21 cellular contexts compared by ENCODE assay signal in the genomic region with DNA sequence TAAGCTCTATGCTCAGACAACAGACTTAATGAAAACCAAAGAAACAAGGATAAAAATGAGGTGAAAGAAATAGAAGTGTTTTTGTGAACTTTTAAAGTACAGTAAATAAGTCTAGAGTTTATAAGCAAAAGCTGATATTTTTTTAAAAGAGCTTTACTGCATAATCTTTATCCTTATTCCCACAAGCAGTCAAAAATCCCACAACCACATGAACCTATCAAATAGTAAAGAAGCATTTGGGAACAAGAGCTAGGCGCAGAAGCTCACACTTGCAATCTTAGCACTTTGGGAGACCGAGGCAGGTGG.
DNase-seq lines count a peak whose midpoint lies in the region; ATAC-seq, FAIRE-seq and TF ChIP-seq lines count a peak whose summit lies in the region.
"Had no signal": no experiment of that assay in that cellular context is flagged by ENCODE, and none has a peak within 500 bp of the region (broad histone marks: within the 10 kb centered on the region; RNA-seq: fewer than 3 reads in every experiment).

No MANE protein-coding gene starts in this region.

- WGBS in K562 (ENCODE audit: insufficient coverage, low coverage, missing lambda C conversion rate): 0% methylated on average over 2 of the region's 2 CpGs

- no peak for TF ChIP-seq POLR2A in K562 (conservative IDR thresholded peaks at IDR 0.05)

- H3K9me1 ChIP-seq in K562 (ENCODE audit: control insufficient read depth, insufficient read depth, low read length) (no peaks in the 10 kb centered on the region), keratinocyte (ENCODE audit: control insufficient read depth, extremely low read depth, insufficient read depth, low read length) (no peaks in the 10 kb centered on the region)

- H2AFZ ChIP-seq in Loucy (ENCODE audit: low read length) (no peak overlapping the region), K562 (ENCODE audit: low read depth, low read length) (no peak overlapping the region), keratinocyte (ENCODE audit: control insufficient read depth, low read length) (no peak overlapping the region)

- CTCF ChIA-PET in K562 (lab: Yijun Ruan, JAX; ENCODE audit: low intra/inter-chr PET ratio): interaction anchor here (1.0 to 1.7 kb wide), 7 partner anchors 9 to 269 kb away, joined by 3 to 18 read pairs (median 4); no protein-coding TSS in a partner anchor
- CTCF ChIA-PET in CD8-positive, alpha-beta memory T cell (lab: Charles Lee): no interaction called here

- peaks cover 20% of the 10 kb centered on the region for H3K4me1 Mint-ChIP-seq in type B pancreatic cell (ENCODE audit: unreplicated experiment)
- H3K4me1 Mint-ChIP-seq in CD8-positive, alpha-beta memory T cell: no peaks in the 10 kb centered on the region
- H3K4me1 Mint-ChIP-seq: activated B cell treated with CpG ODN at 0.5 μM for 24 hours; activated CD4-positive, alpha-beta memory T cell treated with anti-CD3 and anti-CD28 coated beads, Interleukin-2, amount 10 ng/mL, durations not matched to agents 7 days and 5 days; stimulated activated memory B cell treated with anti-CD40 and anti-IgM and Interleukin-4, amounts not matched to agents 10 μg/mL and 1 μg/mL and 100 μg/mL, for 72 hours had no signal

- H3K9me3 Mint-ChIP-seq in type B pancreatic cell: no peaks in the 10 kb centered on the region
- peaks cover 0 to 2% (median 0%) of the 10 kb centered on the region in 5 donors for H3K9me3 Mint-ChIP-seq in CD8-positive, alpha-beta memory T cell
- H3K9me3 Mint-ChIP-seq: activated B cell treated with CpG ODN at 0.5 μM for 24 hours; activated CD4-positive, alpha-beta memory T cell treated with anti-CD3 and anti-CD28 coated beads, Interleukin-2, amount 10 ng/mL, durations not matched to agents 7 days and 5 days; stimulated activated memory B cell treated with anti-CD40 and anti-IgM and Interleukin-4, amounts not matched to agents 10 μg/mL and 1 μg/mL and 100 μg/mL, for 72 hours had no signal

- no peak for TF ChIP-seq RAD21 in K562 (CRISPR knock-in tag; conservative IDR thresholded peaks at IDR 0.05 in 1 of 2, IDR thresholded peaks at IDR 0.05 in 1 of 2)

- FAIRE-seq in K562 (lab: Jason Lieb, UNC) (no peak), keratinocyte (lab: Jason Lieb, UNC) (no peak)
- FAIRE-seq: GM12878 had no signal

- no peaks in the 10 kb centered on the region for H3K27me3 ChIP-seq in Loucy (ENCODE audit: insufficient read depth, low read length, poor library complexity, severe bottlenecking)
- peaks cover 7 to 9% of the 10 kb centered on the region in 2 experiments; a peak in 3 of 5 replicates for H3K27me3 ChIP-seq in K562 (ENCODE audit: control insufficient read depth in 2 of 2, insufficient read depth in 2 of 2, low read length in 2 of 2)
- H3K27me3 ChIP-seq in keratinocyte (ENCODE audit: control insufficient read depth, extremely low read depth, insufficient read depth, low read length): no peaks in the 10 kb centered on the region
- peaks cover 7% of the 10 kb centered on the region for H3K27me3 ChIP-seq in CD8-positive, alpha-beta memory T cell (ENCODE audit: insufficient read depth, low read length, poor library complexity, severe bottlenecking)
- H3K27me3 ChIP-seq: heart right ventricle, testis had no signal

- H4K20me1 ChIP-seq in Loucy (ENCODE audit: insufficient read depth, low read length, poor library complexity, severe bottlenecking) (no peaks in the 10 kb centered on the region), K562 (replicated peaks; ENCODE audit: control insufficient read depth, insufficient read depth, low read length) (no peaks in the 10 kb centered on the region; the same call in 1 of the 2 replicates), keratinocyte (ENCODE audit: control insufficient read depth, extremely low read depth, insufficient read depth, low read length) (no peaks in the 10 kb centered on the region)

- H3K4me1 ChIP-seq in Loucy (ENCODE audit: insufficient read depth, low read length, poor library complexity, severe bottlenecking) (no peaks in the 10 kb centered on the region), K562 (replicated peaks in 1 of 2; ENCODE audit: control insufficient read depth in 2 of 2, insufficient read depth in 2 of 2, low read length in 2 of 2) (no peaks in the 10 kb centered on the region), keratinocyte (ENCODE audit: control insufficient read depth, extremely low read depth, insufficient read depth, low read length) (peaks cover 36% of the 10 kb centered on the region)
- no peaks in the 10 kb centered on the region for H3K4me1 ChIP-seq in CD8-positive, alpha-beta memory T cell (ENCODE audit: insufficient read depth, low read length)

- no peaks in the 10 kb centered on the region for H3K36me3 Mint-ChIP-seq in type B pancreatic cell
- H3K36me3 Mint-ChIP-seq in CD8-positive, alpha-beta memory T cell: no peaks in the 10 kb centered on the region
- H3K36me3 Mint-ChIP-seq: brain; stimulated activated memory B cell treated with anti-CD40 and anti-IgM and Interleukin-4, amounts not matched to agents 10 μg/mL and 1 μg/mL and 100 μg/mL, for 72 hours had no signal

- H3K27ac ChIP-seq in K562 (ENCODE audit: extremely low read depth, low read depth, low read length) (no peak overlapping the region), keratinocyte (ENCODE audit: control insufficient read depth, insufficient read depth, low read length) (peak overlapping the region; percentile 87)
- no peak overlapping the region for H3K27ac ChIP-seq in CD8-positive, alpha-beta memory T cell (ENCODE audit: low read depth, low read length)
- H3K27ac ChIP-seq: testis had no signal

- no peaks in the 10 kb centered on the region for H3F3A ChIP-seq in Loucy (ENCODE audit: low read depth)

- in situ Hi-C loops in K562 (cut with MboI): loop anchor here (10.0 kb wide), 1 partner anchor 231 kb away; no protein-coding TSS in a partner anchor

- no peak for TF ChIP-seq EP300 in K562 (IDR thresholded peaks at IDR 0.05; ENCODE audit: low read length)

- H3K4me2 ChIP-seq in Loucy (ENCODE audit: low read depth, low read length, poor library complexity, severe bottlenecking) (no peak overlapping the region), K562 (ENCODE audit: insufficient read depth, low read length) (no peak overlapping the region), keratinocyte (ENCODE audit: control insufficient read depth, extremely low read depth, insufficient read depth, low read depth, low read length) (peak overlapping the region; percentile 65)

- H3K27ac Mint-ChIP-seq in type B pancreatic cell: peak overlapping the region; percentile 93
- no peak overlapping the region for H3K27ac Mint-ChIP-seq in CD8-positive, alpha-beta memory T cell
- H3K27ac Mint-ChIP-seq: activated B cell treated with CpG ODN at 0.5 μM for 24 hours; activated CD4-positive, alpha-beta memory T cell treated with anti-CD3 and anti-CD28 coated beads, Interleukin-2, amount 10 ng/mL, durations not matched to agents 7 days and 5 days; stimulated activated memory B cell treated with anti-CD40 and anti-IgM and Interleukin-4, amounts not matched to agents 10 μg/mL and 1 μg/mL and 100 μg/mL, for 72 hours had no signal

- H3K9me2 ChIP-seq in Loucy (replicated peaks; ENCODE audit: low read depth, low read length): no peaks in the 10 kb centered on the region

- no TSS peak for BruUV-seq in K562 (replicated peaks; lab: Mats Ljungman, UMichigan)

- POLR2A ChIA-PET in K562 (lab: Yijun Ruan, JAX): interaction anchor here (0.9 to 1.6 kb wide), 4 partner anchors 9 to 270 kb away, joined by 3 to 4 read pairs (median 3); no protein-coding TSS in a partner anchor
- POLR2A ChIA-PET in CD8-positive, alpha-beta memory T cell (lab: Charles Lee): no interaction called here

- no peak for ATAC-seq in K562
- no peak for ATAC-seq in HG03378 (IDR thresholded peaks at IDR 0.05; ENCODE audit: unreplicated experiment)
- no peak for ATAC-seq in HG02884 (IDR thresholded peaks at IDR 0.05; ENCODE audit: unreplicated experiment)
- ATAC-seq: stimulated activated memory B cell treated with anti-CD40 and anti-IgM and Interleukin-4, amounts not matched to agents 10 μg/mL and 1 μg/mL and 100 μg/mL, for 72 hours had no signal

- dilution Hi-C loops in keratinocyte (cut with MboI; ENCODE audit: extremely low pct_ligation_motif_present, low sequenced_read_pairs): no loop called here

- no peaks in the 10 kb centered on the region for H3K27me3 Mint-ChIP-seq in type B pancreatic cell
- peaks cover 25 to 27% of the 10 kb centered on the region in 2 donors for H3K27me3 Mint-ChIP-seq in CD8-positive, alpha-beta memory T cell

- no peak overlapping the region for H3K4me3 Mint-ChIP-seq in type B pancreatic cell
- H3K4me3 Mint-ChIP-seq in CD8-positive, alpha-beta memory T cell: no peak overlapping the region
- H3K4me3 Mint-ChIP-seq: activated B cell treated with CpG ODN at 0.5 μM for 24 hours; activated CD4-positive, alpha-beta memory T cell treated with anti-CD3 and anti-CD28 coated beads, Interleukin-2, amount 10 ng/mL, durations not matched to agents 7 days and 5 days; brain; stimulated activated memory B cell treated with anti-CD40 and anti-IgM and Interleukin-4, amounts not matched to agents 10 μg/mL and 1 μg/mL and 100 μg/mL, for 72 hours had no signal

- H3K9me3 ChIP-seq in Loucy (ENCODE audit: insufficient read depth, low read depth, low read length): no peaks in the 10 kb centered on the region
- H3K9me3 ChIP-seq in K562 (replicated peaks; ENCODE audit: control insufficient read depth, insufficient read depth, low read depth, low read length): no peaks in the 10 kb centered on the region
- H3K9me3 ChIP-seq in keratinocyte (ENCODE audit: control insufficient read depth, low read depth, low read length): no peaks in the 10 kb centered on the region
- no peaks in the 10 kb centered on the region for H3K9me3 ChIP-seq in CD8-positive, alpha-beta memory T cell (ENCODE audit: low read length)
- H3K9me3 ChIP-seq: heart right ventricle, mucosa of descending colon, testis had no signal

- intact Hi-C loops in K562 (cut with micrococcal nuclease): loop anchor here (1.0 kb wide), 2 partner anchors 178 to 231 kb away; no protein-coding TSS in a partner anchor

- H3K36me3 ChIP-seq in Loucy (ENCODE audit: insufficient read depth, low read length) (no peaks in the 10 kb centered on the region), K562 (ENCODE audit: control insufficient read depth, insufficient read depth, low read length) (no peaks in the 10 kb centered on the region), keratinocyte (ENCODE audit: control insufficient read depth in 2 of 2, extremely low read depth in 1 of 2, insufficient read depth in 2 of 2, low read length in 2 of 2) (no peaks in the 10 kb centered on the region)
- H3K36me3 ChIP-seq in CD8-positive, alpha-beta memory T cell (ENCODE audit: insufficient read depth, low read length): no peaks in the 10 kb centered on the region
- H3K36me3 ChIP-seq: heart right ventricle had no signal

- TF ChIP-seq CTCF in Loucy (conservative IDR thresholded peaks at IDR 0.05; ENCODE audit: low read length) (0 out of 2 replicates have a peak, but pooled peaks have one; percentile 0), K562 (IDR thresholded peaks at IDR 0.05 in 2 of 3, conservative IDR thresholded peaks at IDR 0.05 in 1 of 3; ENCODE audit: insufficient read depth in 2 of 3, low read depth in 1 of 3, low read length in 3 of 3) (no peak), keratinocyte (optimal IDR thresholded peaks at IDR 0.05 in 1 of 3, IDR thresholded peaks at IDR 0.05 in 1 of 3, conservative IDR thresholded peaks at IDR 0.05 in 1 of 3; ENCODE audit: extremely low read depth in 1 of 3, insufficient read depth in 2 of 3, low read length in 3 of 3) (no peak), type B pancreatic cell (conservative IDR thresholded peaks at IDR 0.05) (peak; percentile 41)

- no peak overlapping the region for H3K4me3 ChIP-seq in Loucy (ENCODE audit: low read length, poor library complexity, severe bottlenecking)
- no peak overlapping the region for H3K4me3 ChIP-seq in K562
- no peak overlapping the region for H3K4me3 ChIP-seq in keratinocyte (ENCODE audit: control insufficient read depth in 2 of 3, extremely low read depth in 1 of 3, insufficient read depth in 2 of 3, low read depth in 1 of 3, low read length in 3 of 3)
- no peak overlapping the region for H3K4me3 ChIP-seq in CD8-positive, alpha-beta memory T cell (ENCODE audit: low read length)
- H3K4me3 ChIP-seq: GM12878, heart right ventricle, mucosa of descending colon, skin epidermis, testis had no signal

- no peak overlapping the region for H3K9ac ChIP-seq in Loucy (ENCODE audit: low read depth, low read length, poor library complexity, severe bottlenecking)
- no peak overlapping the region for H3K9ac ChIP-seq in K562 (ENCODE audit: insufficient read depth in 1 of 2, low read depth in 2 of 2, low read length in 2 of 2)
- H3K9ac ChIP-seq in keratinocyte (ENCODE audit: control insufficient read depth, extremely low read depth, insufficient read depth, low read length): peak overlapping the region; percentile 19

- DNase-seq in K562 (ENCODE audit: extremely low read depth in 1 of 4, low spot score in 3 of 4) (no peak), keratinocyte (ENCODE audit: low read depth, low spot score) (no peak), type B pancreatic cell (ENCODE audit: extremely low spot score, unreplicated experiment) (no peak)
- no peak for DNase-seq in CD8-positive, alpha-beta memory T cell
- DNase-seq: activated B cell treated with CpG ODN at 0.5 μM for 24 hours; activated CD4-positive, alpha-beta memory T cell treated with anti-CD3 and anti-CD28 coated beads, Interleukin-2, amount 10 ng/mL, durations not matched to agents 7 days and 5 days; activated gamma-delta T cell treated with Interleukin-2 at 50 U/mL for 16 hours; DMS79 treated with DMSO at 0.1 percent for 48 hours; Kasumi-1; NCI-H1105; NCI-H2081 had no signal

- no peaks in the 10 kb centered on the region for H3K79me2 ChIP-seq in Loucy (ENCODE audit: insufficient read depth, low read length)
- H3K79me2 ChIP-seq in K562 (ENCODE audit: control insufficient read depth, insufficient read depth, low read length): no peaks in the 10 kb centered on the region
- no peaks in the 10 kb centered on the region for H3K79me2 ChIP-seq in keratinocyte (ENCODE audit: control insufficient read depth, insufficient read depth, low read length)

Comparison
In these comparisons a context has a peak if more than half of its experiments do, and no peak if none do; other contexts are left out.
1. CTCF ChIP-seq: peak in Loucy (single experiment) and type B pancreatic cell (single experiment); none in K562 (0 of 3) and keratinocyte (0 of 3).